1 cellular context compared by ENCODE assay signal in genomic region chr14:63878052-63878451, GRCh38.
TF ChIP-seq lines count a peak whose summit lies in the region.

No MANE protein-coding gene starts in this region.

TF ChIP-seq in H1, 55 proteins besides CTCF, POLR2A, EP300 and RAD21:
- TF ChIP-seq HDAC6 (IDR thresholded peaks at IDR 0.05; ENCODE audit: low read depth, low read length), result no peak
- TF ChIP-seq JUND (IDR thresholded peaks at IDR 0.05; ENCODE audit: low read length), result no peak
- TF ChIP-seq ATF2 (IDR thresholded peaks at IDR 0.05; ENCODE audit: low read length), result no peak
- TF ChIP-seq GTF2F1 (IDR thresholded peaks at IDR 0.05; ENCODE audit: borderline replicate concordance, low read depth, low read length), result no peak
- no peak for TF ChIP-seq SIRT6 (IDR thresholded peaks at IDR 0.05; ENCODE audit: low read length)
